Comparison of ENCODE assay signal across 9 cellular contexts in the genomic region with DNA sequence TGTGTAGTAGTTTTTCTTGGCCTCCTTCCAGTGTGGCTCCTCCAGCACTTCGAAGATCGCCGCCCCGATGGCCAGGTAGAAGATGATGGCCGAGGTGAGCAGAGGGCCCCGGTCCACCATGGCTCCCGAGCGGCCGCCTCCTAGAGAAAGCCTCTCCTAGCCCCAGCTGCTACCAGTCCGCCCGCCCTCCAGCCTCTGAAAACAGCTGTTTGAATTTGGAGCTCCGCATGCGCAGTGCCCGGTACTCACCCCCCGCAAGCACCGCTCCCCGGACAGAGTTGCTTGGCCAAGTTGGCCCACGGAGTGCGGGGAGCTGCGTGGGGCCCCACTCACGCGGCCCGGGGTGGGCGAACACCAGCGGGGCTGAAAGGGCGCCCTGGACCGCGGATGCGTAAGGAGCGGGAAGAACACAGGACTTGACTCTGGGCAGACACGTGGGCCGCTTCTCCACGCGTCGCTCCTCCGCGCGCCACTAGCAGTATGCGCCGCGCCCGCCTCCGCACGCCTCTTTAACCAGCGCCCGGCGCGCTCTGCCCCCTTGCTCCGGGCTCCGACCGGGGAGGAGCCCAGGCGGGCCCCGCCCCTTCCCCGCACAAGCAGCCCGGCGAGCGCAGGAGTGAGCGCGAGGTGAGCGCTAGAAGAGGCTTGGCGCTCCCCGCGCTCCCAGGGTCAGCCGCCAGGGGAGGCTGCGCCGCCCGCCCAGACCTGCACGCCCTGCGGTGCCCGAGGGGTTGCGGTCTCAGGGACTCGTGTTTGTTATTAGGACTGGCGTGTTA. TPM values are rescaled to one million over a fixed set of nuclear protein-coding genes. Genes with fewer than 3 reads are reported as not detected.
DNase-seq lines count a peak whose midpoint lies in the region; ATAC-seq and TF ChIP-seq lines count a peak whose summit lies in the region.
"Had no signal": no experiment of that assay in that cellular context is flagged by ENCODE, and none has a peak within 500 bp of the region (broad histone marks: within the 10 kb centered on the region; RNA-seq: fewer than 3 reads in every experiment).

Gene KCNK5, minus strand, starts transcription at position 484 of the 776 bp plus-strand sequence. Its CDS starts 364 bp downstream, at position 120.

- H3K4me3 ChIP-seq in Jurkat, Clone E6-1 (ENCODE audit: low read length): peak within 1 kb of the TSS; percentile 71

- TF ChIP-seq CTCF in C4-2B (conservative IDR thresholded peaks at IDR 0.05): peak; percentile 94

- intact Hi-C loops in sciatic nerve (cut with DNase I): loop anchor here (5.0 kb wide), 1 partner anchor 37 kb away; no protein-coding TSS in a partner anchor

- peak; percentile 78 for DNase-seq in Jurkat, Clone E6-1 (ENCODE audit: low read depth, low spot score)
- DNase-seq in SKM-1 treated with dmso at 0.1 percent for 144 hours (lab: John Stamatoyannopoulos, UW; ENCODE audit: unreplicated experiment) (peak; percentile 90), hypothalamus (lab: John Stamatoyannopoulos, UW) (peak in 34 of 51 donors; percentile 5 to 65 (median 36)), sciatic nerve (ENCODE audit: low spot score) (peak; percentile 88), NCI-H2107 treated with DMSO at 0.1 percent for 48 hours (lab: John Stamatoyannopoulos, UW; ENCODE audit: unreplicated experiment) (no peak)
- peak; percentile 66 for DNase-seq in activated naive CD8-positive, alpha-beta T cell treated with anti-CD3 and anti-CD28 coated beads, Interleukin-2, amount 50 U/mL, for 16 hours (ENCODE audit: low read depth, low spot score)

- H3K27ac ChIP-seq in C4-2B: peak within 1 kb of the TSS; percentile 57

- ATAC-seq in GM19467 (IDR thresholded peaks at IDR 0.05; ENCODE audit: unreplicated experiment) (peak; percentile 83), sciatic nerve (peak; percentile 91)

RNA-seq across cellular contexts. Expression of gene KCNK5, which starts in this region (rescaled TPM):
- polyA plus RNA-seq in Jurkat, Clone E6-1 (2012; ENCODE audit: insufficient read depth, insufficient read length): 16.3 TPM
- 15.6 TPM for total RNA-seq in sciatic nerve
- total RNA-seq: HT1080 had no signal
